ENCODE assay signal across 1 cellular context in genomic region chr13:112752711-112753541, GRCh38.
TF ChIP-seq lines count a peak whose summit lies in the region.

No MANE protein-coding gene starts in this region.

TF ChIP-seq in WTC11, 78 proteins besides CTCF, POLR2A, EP300 and RAD21 (continued from another document):
- no peak for TF ChIP-seq JAZF1 (CRISPR knock-in tag; IDR thresholded peaks at IDR 0.05)
